Comparison of ENCODE assay signal across 12 cellular contexts in genomic region chr11:19276859-19277808, GRCh38. TPM values are rescaled to one million over a fixed set of nuclear protein-coding genes. Genes with fewer than 3 reads are reported as not detected.
DNase-seq lines count a peak whose midpoint lies in the region; ATAC-seq and TF ChIP-seq lines count a peak whose summit lies in the region.
"Had no signal": no experiment of that assay in that cellular context is flagged by ENCODE, and none has a peak within 500 bp of the region (broad histone marks: within the 10 kb centered on the region; RNA-seq: fewer than 3 reads in every experiment).

No MANE protein-coding gene starts in this region.

- H3K27me3 ChIP-seq in heart left ventricle (no peaks in the 10 kb centered on the region), PC-9 (ENCODE audit: insufficient read depth, low read depth) (no peaks in the 10 kb centered on the region), foreskin keratinocyte (no peaks in the 10 kb centered on the region), upper lobe of left lung (no peaks in the 10 kb centered on the region)

- H3K4me3 Mint-ChIP-seq in CD14-positive monocyte = no peak overlapping the region

- H3K4me1 ChIP-seq in heart left ventricle (peaks cover 0 to 6% (median 0%) of the 10 kb centered on the region in 12 donors), PC-9 (replicated peaks; ENCODE audit: insufficient read depth) (peaks cover 49% of the 10 kb centered on the region), foreskin keratinocyte (no peaks in the 10 kb centered on the region), upper lobe of left lung (peaks cover 0 to 4% (median 1%) of the 10 kb centered on the region in 4 donors)

- DNase-seq in heart left ventricle (no peak), Right ventricle myocardium inferior (ENCODE audit: missing footprints) (no peak), PC-9 (peak; percentile 71 to 99), foreskin keratinocyte (peak; percentile 87 to 91), upper lobe of left lung (peak in 1 of 2 donors; percentile 45), CD14-positive monocyte (ENCODE audit: low spot score) (no peak)
- DNase-seq: activated CD4-positive, CD25-positive, alpha-beta regulatory T cell; foreskin fibroblast; NCI-H146 had no signal

- H3K27ac Mint-ChIP-seq in CD14-positive monocyte = no peak overlapping the region
- H3K27ac Mint-ChIP-seq: activated T-helper 2 cell treated with anti-CD3 and anti-CD28 coated beads, Interferon-gamma antibody, Interleukin-2, Interleukin-4, amounts not matched to agents 10 μg/mL and 5 μg/mL and 100 μg/mL, durations not matched to agents 14 hours and 24 hours and 36 hours had no signal

- H3K27me3 Mint-ChIP-seq in CD14-positive monocyte (ENCODE audit: low read depth in 3 of 3) = peaks cover 0 to 4% (median 2%) of the 10 kb centered on the region in 3 donors

- no TSS peak for BruUV-seq in PC-9 (replicated peaks; lab: Mats Ljungman, UMichigan)

- peaks cover 16% of the 10 kb centered on the region for H3K4me1 Mint-ChIP-seq in CD14-positive monocyte

- ATAC-seq in heart left ventricle (peak in 3 of 4 donors; percentile 15 to 39 (median 39)), Right ventricle myocardium inferior (no peak), foreskin keratinocyte (peak; percentile 90), upper lobe of left lung (ENCODE audit: low FRiP score in 2 of 2) (peak; percentile 56 to 91), GM19397 (IDR thresholded peaks at IDR 0.05; ENCODE audit: unreplicated experiment) (no peak), HG02870 (IDR thresholded peaks at IDR 0.05; ENCODE audit: unreplicated experiment) (no peak)

- intact Hi-C loops in heart left ventricle (cut with DNase I) (no loop called here), Right ventricle myocardium inferior (cut with DNase I) (no loop called here), PC-9 (cut with micrococcal nuclease; ENCODE audit: unreplicated experiment) (loop anchor here (5.0 kb wide), 1 partner anchor 165 kb away; no protein-coding TSS in a partner anchor), CD14-positive monocyte (cut with micrococcal nuclease) (no loop called here)

- H3K79me2 ChIP-seq in PC-9 (ENCODE audit: low read depth) = no peaks in the 10 kb centered on the region

- TF ChIP-seq CTCF in heart left ventricle (IDR thresholded peaks at IDR 0.05) (no peak), PC-9 (conservative IDR thresholded peaks at IDR 0.05) (no peak), foreskin keratinocyte (conservative IDR thresholded peaks at IDR 0.05) (no peak), upper lobe of left lung (IDR thresholded peaks at IDR 0.05) (no peak), CD14-positive monocyte (IDR thresholded peaks at IDR 0.05) (no peak)

- POLR2A ChIA-PET in PC-9 (lab: Charles Lee; ENCODE audit: unreplicated experiment) = interaction anchor here (0.6 to 0.7 kb wide), 3 partner anchors 283 to 990 kb away, joined by 3 read pairs; no protein-coding TSS in a partner anchor

- TF ChIP-seq EP300 in upper lobe of left lung (IDR thresholded peaks at IDR 0.05) = no peak

- CTCF ChIA-PET in PC-9 (lab: Charles Lee) = interaction anchor here (0.6 to 0.8 kb wide), 2 partner anchors 16 to 18 kb away, joined by 3 to 4 read pairs; no protein-coding TSS in a partner anchor

- H3K9me2 ChIP-seq in PC-9 (ENCODE audit: insufficient read depth) = no peaks in the 10 kb centered on the region

- H3K36me3 ChIP-seq in heart left ventricle = no peaks in the 10 kb centered on the region
- H3K36me3 ChIP-seq in PC-9 (ENCODE audit: low read depth) = no peaks in the 10 kb centered on the region
- no peaks in the 10 kb centered on the region for H3K36me3 ChIP-seq in upper lobe of left lung

- 77 to 86% (median 83%) methylated on average over 8 of the region's 8 CpGs for WGBS in heart left ventricle, 4 donors
- 70 to 83% methylated on average over 7 to 8 of the region's 8 CpGs for WGBS in upper lobe of left lung, 2 donors

- H3K9me3 Mint-ChIP-seq in CD14-positive monocyte = peaks cover 0 to 4% (median 2%) of the 10 kb centered on the region in 7 donors
- H3K9me3 Mint-ChIP-seq: activated T-helper 2 cell treated with anti-CD3 and anti-CD28 coated beads, Interferon-gamma antibody, Interleukin-2, Interleukin-4, amounts not matched to agents 10 μg/mL and 5 μg/mL and 100 μg/mL, durations not matched to agents 14 hours and 24 hours and 36 hours had no signal

- H4K20me1 ChIP-seq in PC-9 (ENCODE audit: insufficient read depth) = no peaks in the 10 kb centered on the region

- no peak overlapping the region for H2AFZ ChIP-seq in PC-9

- H3K9me3 ChIP-seq in heart left ventricle = no peaks in the 10 kb centered on the region
- H3K9me3 ChIP-seq in PC-9 (ENCODE audit: insufficient read depth, low read depth) = peaks cover 8% of the 10 kb centered on the region; the same call in 1 of the 2 replicates
- no peaks in the 10 kb centered on the region for H3K9me3 ChIP-seq in upper lobe of left lung

- no peaks in the 10 kb centered on the region for H3K36me3 Mint-ChIP-seq in CD14-positive monocyte

- H3K4me3 ChIP-seq in heart left ventricle (no peak overlapping the region), PC-9 (no peak overlapping the region), upper lobe of left lung (no peak overlapping the region)

- H3F3A ChIP-seq in PC-9 (ENCODE audit: insufficient read depth, low read depth) = peaks cover 29% of the 10 kb centered on the region

- TF ChIP-seq POLR2A in heart left ventricle (IDR thresholded peaks at IDR 0.05) = no peak
- TF ChIP-seq POLR2A in upper lobe of left lung (IDR thresholded peaks at IDR 0.05) = no peak

- no peak overlapping the region for H3K27ac ChIP-seq in heart left ventricle
- H3K27ac ChIP-seq in PC-9 = peak overlapping the region; percentile 96
- H3K27ac ChIP-seq in foreskin keratinocyte = peak overlapping the region; percentile 1
- H3K27ac ChIP-seq in upper lobe of left lung = no peak overlapping the region

- H3K4me2 ChIP-seq in PC-9 = peak overlapping the region; percentile 61

RNA-seq across cellular contexts. Expression of gene E2F8, which starts 36.4 kb away (rescaled TPM):
- total RNA-seq in heart left ventricle (1 to 10 TPM; 2.3 to 6.6 (median 4.2) TPM), Right ventricle myocardium inferior (1.7 TPM), PC-9 (2021) (22.0 and 26.7 TPM in 2 replicates), foreskin keratinocyte (4.4 and 5.4 TPM in 2 replicates), upper lobe of left lung (1 to 10 TPM in 4 of 6 donors, under 1 TPM in 2; 0.40 to 1.6 (median 1.1) TPM)
- polyA plus RNA-seq in heart left ventricle (1 to 10 TPM in 1 of 2 donors, under 1 TPM in 1; 0.84 to 3.0 TPM), foreskin keratinocyte (1.7 and 2.4 TPM in 2 replicates), CD14-positive monocyte (not detected)

Comparison
In these comparisons a context has a peak if more than half of its experiments do, and no peak if none do; other contexts are left out.
1. ATAC-seq: peak in heart left ventricle (3 of 4), foreskin keratinocyte (single experiment) and upper lobe of left lung (2 of 2); none in Right ventricle myocardium inferior (single experiment), GM19397 (single experiment) and HG02870 (single experiment).
2. DNase-seq: peak in PC-9 (2 of 2) and foreskin keratinocyte (2 of 2); none in heart left ventricle (0 of 5), Right ventricle myocardium inferior (single experiment) and CD14-positive monocyte (single experiment).
3. H3K27ac ChIP-seq: peak in PC-9 (single experiment) and foreskin keratinocyte (single experiment); none in heart left ventricle (0 of 12) and upper lobe of left lung (0 of 4).